Comparison of ENCODE assay signal across 3 cellular contexts in the genomic region with DNA sequence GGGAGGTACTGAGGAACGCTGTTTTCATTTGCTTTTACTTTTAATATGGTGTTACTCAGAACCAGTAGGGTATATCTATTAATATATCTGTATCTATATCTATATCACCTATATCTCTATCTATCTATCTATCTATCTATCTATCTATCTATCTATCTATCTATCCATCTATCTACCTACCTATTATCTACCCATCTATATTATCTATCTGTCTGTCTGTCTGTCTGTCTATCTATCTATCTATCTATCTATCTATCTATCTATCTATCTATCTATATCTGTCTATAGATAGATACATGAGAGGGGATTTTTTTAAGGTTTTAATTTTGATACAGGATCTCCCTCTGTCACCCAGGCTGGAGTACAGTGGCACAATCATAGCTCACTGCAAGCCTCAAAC. TPM values are rescaled to one million over a fixed set of nuclear protein-coding genes. Genes with fewer than 3 reads are reported as not detected.
"Had no signal": no experiment of that assay in that cellular context is flagged by ENCODE, and none has a peak within 500 bp of the region (broad histone marks: within the 10 kb centered on the region; RNA-seq: fewer than 3 reads in every experiment).

No MANE protein-coding gene starts in this region.

RNA-seq across cellular contexts. Expression of gene GDNF, which starts 23.1 kb away (rescaled TPM):
- total RNA-seq: thyroid gland, tibial nerve, ureter had no signal
